Comparison of ENCODE assay signal across 11 cellular contexts in genomic region chr15:50886611-50887350, GRCh38.
"Had no signal": no experiment of that assay in that cellular context is flagged by ENCODE, and none has a peak within 500 bp of the region (broad histone marks: within the 10 kb centered on the region; RNA-seq: fewer than 3 reads in every experiment).

No MANE protein-coding gene starts in this region.

- H3K9me3 Mint-ChIP-seq: T-cell had no signal

- H3K4me3 ChIP-seq: body of pancreas, gastroesophageal sphincter, heart left ventricle, left lung had no signal

- H3K9me3 ChIP-seq: body of pancreas had no signal

- H3K4me3 Mint-ChIP-seq: activated naive CD8-positive, alpha-beta T cell treated with anti-CD3 and anti-CD28 coated beads, Interleukin-2, amount 10 ng/mL, durations not matched to agents 7 days and 5 days; neural crest cell had no signal

- H3K27me3 Mint-ChIP-seq: activated naive CD8-positive, alpha-beta T cell treated with anti-CD3 and anti-CD28 coated beads, Interleukin-2, amount 10 ng/mL, durations not matched to agents 7 days and 5 days; progenitor cell of endocrine pancreas; T-cell had no signal

- DNase-seq: activated CD4-positive, alpha-beta T cell treated with anti-CD3 and anti-CD28 coated beads, Interleukin-2, amount 50 U/mL, for 1 hour; activated T-cell treated with anti-CD3 and anti-CD28 coated beads for 4 hours had no signal

- H3K36me3 ChIP-seq: gastroesophageal sphincter, left lung had no signal

- H3K27ac Mint-ChIP-seq: activated naive CD8-positive, alpha-beta T cell treated with anti-CD3 and anti-CD28 coated beads, Interleukin-2, amount 10 ng/mL, durations not matched to agents 7 days and 5 days; progenitor cell of endocrine pancreas had no signal

- H3K27ac ChIP-seq: body of pancreas, VCaP had no signal

- H3K27me3 ChIP-seq: body of pancreas, gastroesophageal sphincter, heart left ventricle, left lung had no signal
